ENCODE assay signal across 8 cellular contexts in the genomic region with DNA sequence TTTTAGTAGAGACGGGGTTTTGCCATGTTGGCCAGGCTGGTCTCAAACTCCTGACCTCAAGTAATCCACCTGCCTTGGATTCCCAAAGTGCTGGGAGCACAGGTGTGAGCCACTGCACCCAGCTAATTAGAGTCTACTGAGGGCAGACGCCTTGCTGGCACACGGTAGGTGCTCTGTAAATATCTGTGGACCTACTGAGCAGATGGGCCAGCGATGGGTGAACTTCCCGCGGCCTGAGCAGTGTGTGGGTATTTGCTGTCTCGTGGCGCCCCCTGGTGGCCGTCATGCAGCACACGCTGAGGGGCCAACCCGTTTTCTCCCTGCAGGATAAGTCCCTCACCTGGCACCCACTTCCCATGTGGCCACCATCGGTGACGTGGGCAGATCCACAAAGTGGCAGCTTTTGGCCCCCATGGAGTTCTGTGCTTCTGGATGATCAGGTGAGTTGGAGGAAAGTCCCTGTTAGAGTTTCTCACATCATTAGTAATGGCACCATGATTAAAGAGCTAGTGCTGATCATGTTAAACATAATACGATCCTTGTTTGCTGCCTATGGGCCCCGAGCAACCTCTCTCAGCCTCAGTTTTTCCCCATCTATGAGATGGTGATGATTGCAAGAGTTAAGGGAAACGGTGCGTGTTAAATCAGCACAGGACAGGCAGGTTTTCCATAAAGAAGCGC. TPM values are rescaled to one million over a fixed set of nuclear protein-coding genes. Genes with fewer than 3 reads are reported as not detected.
DNase-seq lines count a peak whose midpoint lies in the region; ATAC-seq and TF ChIP-seq lines count a peak whose summit lies in the region.

No MANE protein-coding gene starts in this region.

- H3K4me1 Mint-ChIP-seq in activated CD8-positive, alpha-beta memory T cell treated with anti-CD3 and anti-CD28 coated beads, Interleukin-2, amount 10 ng/mL, durations not matched to agents 7 days and 5 days = no peaks in the 10 kb centered on the region
- H3K4me1 Mint-ChIP-seq in endothelial cell (ENCODE audit: unreplicated experiment) = no peaks in the 10 kb centered on the region
- H3K4me1 Mint-ChIP-seq in mesothelial cell of epicardium = peaks cover 28% of the 10 kb centered on the region

- peaks cover 2% of the 10 kb centered on the region for H3K27me3 Mint-ChIP-seq in activated CD8-positive, alpha-beta memory T cell treated with anti-CD3 and anti-CD28 coated beads, Interleukin-2, amount 10 ng/mL, durations not matched to agents 7 days and 5 days
- H3K27me3 Mint-ChIP-seq in endothelial cell (ENCODE audit: unreplicated experiment) = peaks cover 3% of the 10 kb centered on the region
- no peaks in the 10 kb centered on the region for H3K27me3 Mint-ChIP-seq in mesothelial cell of epicardium (ENCODE audit: low read depth)

- TF ChIP-seq CTCF in endothelial cell (IDR thresholded peaks at IDR 0.05; ENCODE audit: unreplicated experiment) (peak; percentile 96), mesothelial cell of epicardium (IDR thresholded peaks at IDR 0.05; ENCODE audit: unreplicated experiment) (peak; percentile 99)

- CTCF ChIA-PET in activated CD8-positive, alpha-beta memory T cell treated with anti-CD3 and anti-CD28 coated beads, Interleukin-2, amount 10 ng/mL, durations not matched to agents 7 days and 5 days (lab: Charles Lee) = interaction anchor here (0.6 to 7.9 kb wide), 35 partner anchors 9 to 693 kb away, joined by 3 to 111 read pairs (median 4); partner anchors contain the start of gene ZDHHC7

- ATAC-seq in HG03354 (IDR thresholded peaks at IDR 0.05; ENCODE audit: poor library complexity, severe bottlenecking, unreplicated experiment) (peak; percentile 79), HG03460 (IDR thresholded peaks at IDR 0.05; ENCODE audit: unreplicated experiment) (no peak)
- ATAC-seq in activated CD8-positive, alpha-beta memory T cell treated with anti-CD3 and anti-CD28 coated beads, Interleukin-2, amount 10 ng/mL, durations not matched to agents 7 days and 5 days = peak; percentile 97

- peaks cover 9% of the 10 kb centered on the region for H3K36me3 Mint-ChIP-seq in activated CD8-positive, alpha-beta memory T cell treated with anti-CD3 and anti-CD28 coated beads, Interleukin-2, amount 10 ng/mL, durations not matched to agents 7 days and 5 days
- H3K36me3 Mint-ChIP-seq in endothelial cell (ENCODE audit: low read depth, unreplicated experiment) = peaks cover 10% of the 10 kb centered on the region
- H3K36me3 Mint-ChIP-seq in mesothelial cell of epicardium = peaks cover 7% of the 10 kb centered on the region

- H3K9me3 Mint-ChIP-seq in activated CD8-positive, alpha-beta memory T cell treated with anti-CD3 and anti-CD28 coated beads, Interleukin-2, amount 10 ng/mL, durations not matched to agents 7 days and 5 days (ENCODE audit: low read depth) = peaks cover 5% of the 10 kb centered on the region
- H3K9me3 Mint-ChIP-seq in endothelial cell (ENCODE audit: unreplicated experiment) (no peaks in the 10 kb centered on the region), mesothelial cell of epicardium (no peaks in the 10 kb centered on the region)

- no peak overlapping the region for H3K4me3 Mint-ChIP-seq in activated CD8-positive, alpha-beta memory T cell treated with anti-CD3 and anti-CD28 coated beads, Interleukin-2, amount 10 ng/mL, durations not matched to agents 7 days and 5 days
- H3K4me3 Mint-ChIP-seq in endothelial cell (ENCODE audit: unreplicated experiment) (no peak overlapping the region), mesothelial cell of epicardium (no peak overlapping the region)

- peak; percentile 35 for DNase-seq in GF-D8 (lab: John Stamatoyannopoulos, UW)
- DNase-seq in NOMO-1 (lab: John Stamatoyannopoulos, UW; ENCODE audit: unreplicated experiment in 2 of 2) = peak; percentile 45 to 56
- peak; percentile 82 for DNase-seq in activated CD8-positive, alpha-beta memory T cell treated with anti-CD3 and anti-CD28 coated beads, Interleukin-2, amount 10 ng/mL, durations not matched to agents 7 days and 5 days
- peak; percentile 83 for DNase-seq in endothelial cell (ENCODE audit: low spot score)
- DNase-seq in mesothelial cell of epicardium (ENCODE audit: low spot score in 2 of 2, unreplicated experiment in 2 of 2) = peak; percentile 83 to 87
- DNase-seq in stimulated activated CD8-positive, alpha-beta memory T cell treated with anti-CD3 and anti-CD28 coated beads, Interleukin-4, amount 100 ng/mL, for 1 hour (ENCODE audit: low read depth in 2 of 2, low spot score in 1 of 2) = peak; percentile 54 to 60

- H3K27ac Mint-ChIP-seq in activated CD8-positive, alpha-beta memory T cell treated with anti-CD3 and anti-CD28 coated beads, Interleukin-2, amount 10 ng/mL, durations not matched to agents 7 days and 5 days = no peak overlapping the region
- H3K27ac Mint-ChIP-seq in endothelial cell (ENCODE audit: unreplicated experiment) = no peak overlapping the region
- H3K27ac Mint-ChIP-seq in mesothelial cell of epicardium = peak overlapping the region; percentile 76

RNA-seq across cellular contexts. Expression of gene ZDHHC7, which starts 40.7 kb away (rescaled TPM):
- total RNA-seq in activated CD8-positive, alpha-beta memory T cell treated with anti-CD3 and anti-CD28 coated beads, Interleukin-2, amount 10 ng/mL, durations not matched to agents 7 days and 5 days = 10 to 100 TPM; 22.3 to 27.1 TPM
- total RNA-seq in endothelial cell (ENCODE audit: unreplicated experiment) = 46.5 TPM
- 45.4 to 47.9 TPM (median 45.7 TPM) in 3 replicates for total RNA-seq in mesothelial cell of epicardium

RNA-seq across cellular contexts. Expression of gene KIAA0513, which starts 57.0 kb away (rescaled TPM):
- 1 to 10 TPM; 7.9 to 9.6 TPM for total RNA-seq in activated CD8-positive, alpha-beta memory T cell treated with anti-CD3 and anti-CD28 coated beads, Interleukin-2, amount 10 ng/mL, durations not matched to agents 7 days and 5 days
- total RNA-seq in endothelial cell (ENCODE audit: unreplicated experiment) (5.5 TPM), mesothelial cell of epicardium (6.0 to 7.5 TPM (median 6.8 TPM) in 3 replicates)

Comparison
In these comparisons a context has a peak if more than half of its experiments do, and no peak if none do; other contexts are left out.
1. DNase-seq: peak in every context shown above with its lines; median percentile 85 in mesothelial cell of epicardium; 83 in endothelial cell; 82 in activated CD8-positive, alpha-beta memory T cell treated with anti-CD3 and anti-CD28 coated beads, Interleukin-2, amount 10 ng/mL, durations not matched to agents 7 days and 5 days; 57 in stimulated activated CD8-positive, alpha-beta memory T cell treated with anti-CD3 and anti-CD28 coated beads, Interleukin-4, amount 100 ng/mL, for 1 hour; 50 in NOMO-1; 35 in GF-D8.